In the genomic region with DNA sequence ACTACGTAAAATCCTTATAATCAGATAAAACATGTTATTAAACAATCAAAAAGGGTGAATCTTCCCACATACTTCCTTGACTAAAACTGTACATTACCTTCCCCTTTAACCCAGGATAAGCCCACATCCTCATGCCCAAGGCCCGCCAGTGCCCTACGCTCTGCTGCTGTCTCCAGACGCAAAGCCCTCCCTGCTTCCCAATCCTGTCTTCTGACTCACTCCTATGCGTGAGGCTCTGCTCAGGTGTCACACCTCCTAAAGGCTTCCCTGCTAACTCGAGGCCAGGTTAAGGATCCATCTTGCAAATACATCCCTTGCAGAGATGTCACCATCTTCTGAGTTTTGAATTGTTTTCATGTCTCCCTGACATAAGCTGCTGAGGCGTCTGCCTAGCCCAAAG, we compare ENCODE assay signal across 1 cellular context.
TF ChIP-seq lines count a peak whose summit lies in the region.

No MANE protein-coding gene starts in this region.

TF ChIP-seq in H1, 55 proteins besides CTCF, POLR2A, EP300 and RAD21 (continued from another document):
- TF ChIP-seq SIN3A (conservative IDR thresholded peaks at IDR 0.05 in 1 of 2, IDR thresholded peaks at IDR 0.05 in 1 of 2; ENCODE audit: low read depth in 1 of 2, low read length in 2 of 2) (no peak), KDM5A (IDR thresholded peaks at IDR 0.05; ENCODE audit: low read length) (no peak), RFX5 (IDR thresholded peaks at IDR 0.05; ENCODE audit: borderline replicate concordance, low read depth, low read length) (no peak), KDM4A (IDR thresholded peaks at IDR 0.05; ENCODE audit: low read depth, low read length, severe bottlenecking) (no peak), MAFK (IDR thresholded peaks at IDR 0.05; ENCODE audit: low read depth, low read length) (no peak), CHD1 (IDR thresholded peaks at IDR 0.05; ENCODE audit: low read depth, low read length) (no peak), JUND (IDR thresholded peaks at IDR 0.05; ENCODE audit: low read length) (no peak), SUZ12 (IDR thresholded peaks at IDR 0.05; ENCODE audit: low read length) (no peak), SIX5 (IDR thresholded peaks at IDR 0.05; ENCODE audit: low read depth, low read length) (no peak), SP2 (IDR thresholded peaks at IDR 0.05; ENCODE audit: low read length) (no peak)
- TF ChIP-seq, protein P1, sequence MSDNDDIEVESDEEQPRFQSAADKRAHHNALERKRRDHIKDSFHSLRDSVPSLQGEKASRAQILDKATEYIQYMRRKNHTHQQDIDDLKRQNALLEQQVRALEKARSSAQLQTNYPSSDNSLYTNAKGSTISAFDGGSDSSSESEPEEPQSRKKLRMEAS (IDR thresholded peaks at IDR 0.05), result peak; percentile 39
- TF ChIP-seq, protein P2, sequence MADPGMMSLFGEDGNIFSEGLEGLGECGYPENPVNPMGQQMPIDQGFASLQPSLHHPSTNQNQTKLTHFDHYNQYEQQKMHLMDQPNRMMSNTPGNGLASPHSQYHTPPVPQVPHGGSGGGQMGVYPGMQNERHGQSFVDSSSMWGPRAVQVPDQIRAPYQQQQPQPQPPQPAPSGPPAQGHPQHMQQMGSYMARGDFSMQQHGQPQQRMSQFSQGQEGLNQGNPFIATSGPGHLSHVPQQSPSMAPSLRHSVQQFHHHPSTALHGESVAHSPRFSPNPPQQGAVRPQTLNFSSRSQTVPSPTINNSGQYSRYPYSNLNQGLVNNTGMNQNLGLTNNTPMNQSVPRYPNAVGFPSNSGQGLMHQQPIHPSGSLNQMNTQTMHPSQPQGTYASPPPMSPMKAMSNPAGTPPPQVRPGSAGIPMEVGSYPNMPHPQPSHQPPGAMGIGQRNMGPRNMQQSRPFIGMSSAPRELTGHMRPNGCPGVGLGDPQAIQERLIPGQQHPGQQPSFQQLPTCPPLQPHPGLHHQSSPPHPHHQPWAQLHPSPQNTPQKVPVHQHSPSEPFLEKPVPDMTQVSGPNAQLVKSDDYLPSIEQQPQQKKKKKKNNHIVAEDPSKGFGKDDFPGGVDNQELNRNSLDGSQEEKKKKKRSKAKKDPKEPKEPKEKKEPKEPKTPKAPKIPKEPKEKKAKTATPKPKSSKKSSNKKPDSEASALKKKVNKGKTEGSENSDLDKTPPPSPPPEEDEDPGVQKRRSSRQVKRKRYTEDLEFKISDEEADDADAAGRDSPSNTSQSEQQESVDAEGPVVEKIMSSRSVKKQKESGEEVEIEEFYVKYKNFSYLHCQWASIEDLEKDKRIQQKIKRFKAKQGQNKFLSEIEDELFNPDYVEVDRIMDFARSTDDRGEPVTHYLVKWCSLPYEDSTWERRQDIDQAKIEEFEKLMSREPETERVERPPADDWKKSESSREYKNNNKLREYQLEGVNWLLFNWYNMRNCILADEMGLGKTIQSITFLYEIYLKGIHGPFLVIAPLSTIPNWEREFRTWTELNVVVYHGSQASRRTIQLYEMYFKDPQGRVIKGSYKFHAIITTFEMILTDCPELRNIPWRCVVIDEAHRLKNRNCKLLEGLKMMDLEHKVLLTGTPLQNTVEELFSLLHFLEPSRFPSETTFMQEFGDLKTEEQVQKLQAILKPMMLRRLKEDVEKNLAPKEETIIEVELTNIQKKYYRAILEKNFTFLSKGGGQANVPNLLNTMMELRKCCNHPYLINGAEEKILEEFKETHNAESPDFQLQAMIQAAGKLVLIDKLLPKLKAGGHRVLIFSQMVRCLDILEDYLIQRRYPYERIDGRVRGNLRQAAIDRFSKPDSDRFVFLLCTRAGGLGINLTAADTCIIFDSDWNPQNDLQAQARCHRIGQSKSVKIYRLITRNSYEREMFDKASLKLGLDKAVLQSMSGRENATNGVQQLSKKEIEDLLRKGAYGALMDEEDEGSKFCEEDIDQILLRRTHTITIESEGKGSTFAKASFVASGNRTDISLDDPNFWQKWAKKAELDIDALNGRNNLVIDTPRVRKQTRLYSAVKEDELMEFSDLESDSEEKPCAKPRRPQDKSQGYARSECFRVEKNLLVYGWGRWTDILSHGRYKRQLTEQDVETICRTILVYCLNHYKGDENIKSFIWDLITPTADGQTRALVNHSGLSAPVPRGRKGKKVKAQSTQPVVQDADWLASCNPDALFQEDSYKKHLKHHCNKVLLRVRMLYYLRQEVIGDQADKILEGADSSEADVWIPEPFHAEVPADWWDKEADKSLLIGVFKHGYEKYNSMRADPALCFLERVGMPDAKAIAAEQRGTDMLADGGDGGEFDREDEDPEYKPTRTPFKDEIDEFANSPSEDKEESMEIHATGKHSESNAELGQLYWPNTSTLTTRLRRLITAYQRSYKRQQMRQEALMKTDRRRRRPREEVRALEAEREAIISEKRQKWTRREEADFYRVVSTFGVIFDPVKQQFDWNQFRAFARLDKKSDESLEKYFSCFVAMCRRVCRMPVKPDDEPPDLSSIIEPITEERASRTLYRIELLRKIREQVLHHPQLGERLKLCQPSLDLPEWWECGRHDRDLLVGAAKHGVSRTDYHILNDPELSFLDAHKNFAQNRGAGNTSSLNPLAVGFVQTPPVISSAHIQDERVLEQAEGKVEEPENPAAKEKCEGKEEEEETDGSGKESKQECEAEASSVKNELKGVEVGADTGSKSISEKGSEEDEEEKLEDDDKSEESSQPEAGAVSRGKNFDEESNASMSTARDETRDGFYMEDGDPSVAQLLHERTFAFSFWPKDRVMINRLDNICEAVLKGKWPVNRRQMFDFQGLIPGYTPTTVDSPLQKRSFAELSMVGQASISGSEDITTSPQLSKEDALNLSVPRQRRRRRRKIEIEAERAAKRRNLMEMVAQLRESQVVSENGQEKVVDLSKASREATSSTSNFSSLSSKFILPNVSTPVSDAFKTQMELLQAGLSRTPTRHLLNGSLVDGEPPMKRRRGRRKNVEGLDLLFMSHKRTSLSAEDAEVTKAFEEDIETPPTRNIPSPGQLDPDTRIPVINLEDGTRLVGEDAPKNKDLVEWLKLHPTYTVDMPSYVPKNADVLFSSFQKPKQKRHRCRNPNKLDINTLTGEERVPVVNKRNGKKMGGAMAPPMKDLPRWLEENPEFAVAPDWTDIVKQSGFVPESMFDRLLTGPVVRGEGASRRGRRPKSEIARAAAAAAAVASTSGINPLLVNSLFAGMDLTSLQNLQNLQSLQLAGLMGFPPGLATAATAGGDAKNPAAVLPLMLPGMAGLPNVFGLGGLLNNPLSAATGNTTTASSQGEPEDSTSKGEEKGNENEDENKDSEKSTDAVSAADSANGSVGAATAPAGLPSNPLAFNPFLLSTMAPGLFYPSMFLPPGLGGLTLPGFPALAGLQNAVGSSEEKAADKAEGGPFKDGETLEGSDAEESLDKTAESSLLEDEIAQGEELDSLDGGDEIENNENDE (IDR thresholded peaks at IDR 0.05; ENCODE audit: insufficient replicate concordance, low read length), result no peak
